In genomic region chrX:17361620-17362019, GRCh38 we compare ENCODE assay signal across 12 cellular contexts. TPM values are rescaled to one million over a fixed set of nuclear protein-coding genes. Genes with fewer than 3 reads are reported as not detected.
A peak's percentile ranks its signal among the peaks of the same experiment; 100 is the strongest.
DNase-seq lines count a peak whose midpoint lies in the region; ATAC-seq and TF ChIP-seq lines count a peak whose summit lies in the region.
"Had no signal": no experiment of that assay in that cellular context is flagged by ENCODE, and none has a peak within 500 bp of the region (broad histone marks: within the 10 kb centered on the region; RNA-seq: fewer than 3 reads in every experiment).

No MANE protein-coding gene starts in this region.

- H3K27me3 Mint-ChIP-seq in HFFc6 (ENCODE audit: insufficient read depth) (peaks cover 6% of the 10 kb centered on the region; the same call in 1 of the 2 replicates), neural progenitor cell (ENCODE audit: insufficient read depth, low read depth) (peaks cover 2% of the 10 kb centered on the region)
- peaks cover 9% of the 10 kb centered on the region for H3K27me3 Mint-ChIP-seq in activated naive CD8-positive, alpha-beta T cell treated with anti-CD3 and anti-CD28 coated beads, Interleukin-2, amount 50 U/mL, for 24 hours
- H3K27me3 Mint-ChIP-seq: central memory CD8-positive, alpha-beta T cell had no signal

- H3K27ac Mint-ChIP-seq in HFFc6 (no peak overlapping the region), neural progenitor cell (no peak overlapping the region)
- no peak overlapping the region for H3K27ac Mint-ChIP-seq in activated naive CD8-positive, alpha-beta T cell treated with anti-CD3 and anti-CD28 coated beads, Interleukin-2, amount 50 U/mL, for 24 hours
- H3K27ac Mint-ChIP-seq: nephron had no signal

- H3K4me3 Mint-ChIP-seq in HFFc6, result no peak overlapping the region
- no peak overlapping the region for H3K4me3 Mint-ChIP-seq in activated naive CD8-positive, alpha-beta T cell treated with anti-CD3 and anti-CD28 coated beads, Interleukin-2, amount 50 U/mL, for 24 hours
- no peak overlapping the region for H3K4me3 Mint-ChIP-seq in neural progenitor cell
- H3K4me3 Mint-ChIP-seq: central memory CD8-positive, alpha-beta T cell; nephron had no signal

- DNase-seq in NCI-H524 (lab: John Stamatoyannopoulos, UW) (peak; percentile 21 to 35), NCI-H524 treated with DMSO at 0.1 percent for 48 hours (lab: John Stamatoyannopoulos, UW) (no peak), HFFc6 (no peak), neural progenitor cell (ENCODE audit: low spot score) (peak; percentile 26), Peyer's patch (no peak), Ammon's horn (ENCODE audit: low spot score) (no peak)
- DNase-seq in activated naive CD8-positive, alpha-beta T cell treated with anti-CD3 and anti-CD28 coated beads, Interleukin-2, amount 50 U/mL, for 24 hours, result peak; percentile 5
- DNase-seq: heart left ventricle had no signal

- H3K27me3 ChIP-seq in neural progenitor cell (no peaks in the 10 kb centered on the region), Peyer's patch (no peaks in the 10 kb centered on the region)

- no peaks in the 10 kb centered on the region for H3K79me2 ChIP-seq in neural progenitor cell (ENCODE audit: low read depth)

- H3K9ac ChIP-seq in neural progenitor cell, result no peak overlapping the region
- H3K9ac ChIP-seq: BLaER1 had no signal

- ATAC-seq in activated naive CD8-positive, alpha-beta T cell treated with anti-CD3 and anti-CD28 coated beads, Interleukin-2, amount 50 U/mL, for 24 hours, result no peak
- no peak for ATAC-seq in HG03280 (IDR thresholded peaks at IDR 0.05; ENCODE audit: unreplicated experiment)
- ATAC-seq: heart left ventricle had no signal

- H3K36me3 ChIP-seq in neural progenitor cell (no peaks in the 10 kb centered on the region), Peyer's patch (no peaks in the 10 kb centered on the region)
- H3K36me3 ChIP-seq: BLaER1, heart left ventricle had no signal

- no peaks in the 10 kb centered on the region for H3K4me1 ChIP-seq in neural progenitor cell
- no peaks in the 10 kb centered on the region for H3K4me1 ChIP-seq in Peyer's patch
- H3K4me1 ChIP-seq: BLaER1, heart left ventricle had no signal

- H3F3A ChIP-seq in neural progenitor cell (ENCODE audit: low read depth), result no peaks in the 10 kb centered on the region

- peaks cover 12% of the 10 kb centered on the region for H3K9me3 ChIP-seq in neural progenitor cell (ENCODE audit: low read depth)
- no peaks in the 10 kb centered on the region for H3K9me3 ChIP-seq in Peyer's patch
- H3K9me3 ChIP-seq: BLaER1, heart left ventricle had no signal

- H3K36me3 Mint-ChIP-seq in HFFc6 (ENCODE audit: low read depth), result no peaks in the 10 kb centered on the region
- H3K36me3 Mint-ChIP-seq in activated naive CD8-positive, alpha-beta T cell treated with anti-CD3 and anti-CD28 coated beads, Interleukin-2, amount 50 U/mL, for 24 hours (ENCODE audit: low read depth), result no peaks in the 10 kb centered on the region
- H3K36me3 Mint-ChIP-seq in neural progenitor cell, result no peaks in the 10 kb centered on the region

- H3K4me1 Mint-ChIP-seq in HFFc6 (ENCODE audit: low read depth) (peaks cover 14% of the 10 kb centered on the region), neural progenitor cell (peaks cover 3% of the 10 kb centered on the region)
- H3K4me1 Mint-ChIP-seq in activated naive CD8-positive, alpha-beta T cell treated with anti-CD3 and anti-CD28 coated beads, Interleukin-2, amount 50 U/mL, for 24 hours, result peaks cover 1% of the 10 kb centered on the region
- H3K4me1 Mint-ChIP-seq: central memory CD8-positive, alpha-beta T cell had no signal

- peak; percentile 46 for TF ChIP-seq CTCF in HFFc6 (IDR thresholded peaks at IDR 0.05)
- TF ChIP-seq CTCF in neural progenitor cell (IDR thresholded peaks at IDR 0.05), result peak; percentile 47
- peak in 1 of 6 experiments; percentile 2 for TF ChIP-seq CTCF in Peyer's patch (IDR thresholded peaks at IDR 0.05)

- H3K4me3 ChIP-seq in neural progenitor cell (no peak overlapping the region), Peyer's patch (no peak overlapping the region)
- H3K4me3 ChIP-seq: BLaER1, heart left ventricle had no signal

- H3K9me3 Mint-ChIP-seq in HFFc6 (no peaks in the 10 kb centered on the region), neural progenitor cell (no peaks in the 10 kb centered on the region)
- no peaks in the 10 kb centered on the region for H3K9me3 Mint-ChIP-seq in activated naive CD8-positive, alpha-beta T cell treated with anti-CD3 and anti-CD28 coated beads, Interleukin-2, amount 50 U/mL, for 24 hours
- H3K9me3 Mint-ChIP-seq: central memory CD8-positive, alpha-beta T cell had no signal

- H3K27ac ChIP-seq in neural progenitor cell (no peak overlapping the region), Peyer's patch (no peak overlapping the region)
- H3K27ac ChIP-seq: BLaER1, heart left ventricle had no signal

- no peak for TF ChIP-seq POLR2A in Peyer's patch (IDR thresholded peaks at IDR 0.05)

- H4K20me1 ChIP-seq in neural progenitor cell (ENCODE audit: low read depth), result no peaks in the 10 kb centered on the region
- H4K20me1 ChIP-seq: BLaER1 had no signal

- H2AFZ ChIP-seq in neural progenitor cell (replicated peaks), result no peak overlapping the region

- no peak overlapping the region for H3K4me2 ChIP-seq in neural progenitor cell
- H3K4me2 ChIP-seq: BLaER1 had no signal

RNA-seq across cellular contexts. Expression of gene NHS, which starts 13.4 kb away (rescaled TPM):
- total RNA-seq in HFFc6 (2021; fragmentation: NEBNext Ultra II Directional; extraction: Animal tissue kit (Norgen Biotek cat#: 25700)), result 1 to 10 TPM; 2.8 to 6.1 (median 4.9) TPM
- total RNA-seq in neural progenitor cell (ENCODE audit: low replicate concordance) (3.9 and 12.1 TPM in 2 replicates), Peyer's patch (1 to 10 TPM in 3 of 4 donors, under 1 TPM in 1; 0.88 to 9.1 (median 2.5) TPM)

Comparison
In these comparisons a context has a peak if more than half of its experiments do, and no peak if none do; other contexts are left out.
1. DNase-seq: peak in NCI-H524 (2 of 2), activated naive CD8-positive, alpha-beta T cell treated with anti-CD3 and anti-CD28 coated beads, Interleukin-2, amount 50 U/mL, for 24 hours (single experiment) and neural progenitor cell (single experiment); none in NCI-H524 treated with DMSO at 0.1 percent for 48 hours (single experiment), HFFc6 (single experiment), Peyer's patch (0 of 3) and Ammon's horn (single experiment).